Comparison of ENCODE assay signal across 2 cellular contexts in the genomic region with DNA sequence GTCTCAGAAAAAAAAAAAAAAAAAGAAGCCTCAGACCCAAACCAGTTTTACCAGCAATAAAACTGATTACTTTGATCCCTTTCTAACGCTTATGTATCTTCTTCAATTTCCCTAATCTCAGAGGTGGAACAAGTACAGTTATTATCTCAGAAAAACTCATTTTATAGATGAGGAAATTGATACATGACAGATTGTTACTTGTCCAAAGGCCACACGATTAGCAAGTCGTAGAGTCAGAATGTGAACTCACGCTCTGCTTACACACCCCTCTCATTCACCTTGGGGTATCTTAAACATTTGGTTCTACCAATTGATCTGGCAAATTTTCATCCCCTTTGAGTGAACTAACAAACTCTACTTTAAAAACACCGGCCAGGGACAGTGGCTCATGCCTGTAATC.
TF ChIP-seq lines count a peak whose summit lies in the region.

No MANE protein-coding gene starts in this region.

TF ChIP-seq in liver, 16 proteins besides CTCF, POLR2A, EP300 and RAD21 (continued from another document):
- TF ChIP-seq, protein P1, sequence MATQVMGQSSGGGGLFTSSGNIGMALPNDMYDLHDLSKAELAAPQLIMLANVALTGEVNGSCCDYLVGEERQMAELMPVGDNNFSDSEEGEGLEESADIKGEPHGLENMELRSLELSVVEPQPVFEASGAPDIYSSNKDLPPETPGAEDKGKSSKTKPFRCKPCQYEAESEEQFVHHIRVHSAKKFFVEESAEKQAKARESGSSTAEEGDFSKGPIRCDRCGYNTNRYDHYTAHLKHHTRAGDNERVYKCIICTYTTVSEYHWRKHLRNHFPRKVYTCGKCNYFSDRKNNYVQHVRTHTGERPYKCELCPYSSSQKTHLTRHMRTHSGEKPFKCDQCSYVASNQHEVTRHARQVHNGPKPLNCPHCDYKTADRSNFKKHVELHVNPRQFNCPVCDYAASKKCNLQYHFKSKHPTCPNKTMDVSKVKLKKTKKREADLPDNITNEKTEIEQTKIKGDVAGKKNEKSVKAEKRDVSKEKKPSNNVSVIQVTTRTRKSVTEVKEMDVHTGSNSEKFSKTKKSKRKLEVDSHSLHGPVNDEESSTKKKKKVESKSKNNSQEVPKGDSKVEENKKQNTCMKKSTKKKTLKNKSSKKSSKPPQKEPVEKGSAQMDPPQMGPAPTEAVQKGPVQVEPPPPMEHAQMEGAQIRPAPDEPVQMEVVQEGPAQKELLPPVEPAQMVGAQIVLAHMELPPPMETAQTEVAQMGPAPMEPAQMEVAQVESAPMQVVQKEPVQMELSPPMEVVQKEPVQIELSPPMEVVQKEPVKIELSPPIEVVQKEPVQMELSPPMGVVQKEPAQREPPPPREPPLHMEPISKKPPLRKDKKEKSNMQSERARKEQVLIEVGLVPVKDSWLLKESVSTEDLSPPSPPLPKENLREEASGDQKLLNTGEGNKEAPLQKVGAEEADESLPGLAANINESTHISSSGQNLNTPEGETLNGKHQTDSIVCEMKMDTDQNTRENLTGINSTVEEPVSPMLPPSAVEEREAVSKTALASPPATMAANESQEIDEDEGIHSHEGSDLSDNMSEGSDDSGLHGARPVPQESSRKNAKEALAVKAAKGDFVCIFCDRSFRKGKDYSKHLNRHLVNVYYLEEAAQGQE (IDR thresholded peaks at IDR 0.05), result no peak
- no peak for TF ChIP-seq TAF1 (conservative IDR thresholded peaks at IDR 0.05)

TF ChIP-seq in HepG2, 621 proteins besides CTCF, POLR2A, EP300 and RAD21 (continued from another document):
- TF ChIP-seq, protein P2, sequence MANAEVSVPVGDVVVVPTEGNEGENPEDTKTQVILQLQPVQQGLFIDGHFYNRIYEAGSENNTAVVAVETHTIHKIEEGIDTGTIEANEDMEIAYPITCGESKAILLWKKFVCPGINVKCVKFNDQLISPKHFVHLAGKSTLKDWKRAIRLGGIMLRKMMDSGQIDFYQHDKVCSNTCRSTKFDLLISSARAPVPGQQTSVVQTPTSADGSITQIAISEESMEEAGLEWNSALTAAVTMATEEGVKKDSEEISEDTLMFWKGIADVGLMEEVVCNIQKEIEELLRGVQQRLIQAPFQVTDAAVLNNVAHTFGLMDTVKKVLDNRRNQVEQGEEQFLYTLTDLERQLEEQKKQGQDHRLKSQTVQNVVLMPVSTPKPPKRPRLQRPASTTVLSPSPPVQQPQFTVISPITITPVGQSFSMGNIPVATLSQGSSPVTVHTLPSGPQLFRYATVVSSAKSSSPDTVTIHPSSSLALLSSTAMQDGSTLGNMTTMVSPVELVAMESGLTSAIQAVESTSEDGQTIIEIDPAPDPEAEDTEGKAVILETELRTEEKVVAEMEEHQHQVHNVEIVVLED (CRISPR knock-in tag; IDR thresholded peaks at IDR 0.05; ENCODE audit: borderline replicate concordance), result no peak
- TF ChIP-seq SKI (IDR thresholded peaks at IDR 0.05; ENCODE audit: partially characterized antibody) (no peak), ZSCAN21 (CRISPR knock-in tag; IDR thresholded peaks at IDR 0.05; ENCODE audit: borderline replicate concordance) (no peak), DNMT3B (CRISPR knock-in tag; conservative IDR thresholded peaks at IDR 0.05) (no peak), SRSF1 (optimal IDR thresholded peaks at IDR 0.05; ENCODE audit: low read depth, low read length) (no peak), YY1 (IDR thresholded peaks at IDR 0.05; ENCODE audit: insufficient read depth, insufficient replicate concordance, low read depth, low read length) (no peak), SAP130 (CRISPR knock-in tag; IDR thresholded peaks at IDR 0.05; ENCODE audit: low read depth) (no peak)
- TF ChIP-seq, protein P3, sequence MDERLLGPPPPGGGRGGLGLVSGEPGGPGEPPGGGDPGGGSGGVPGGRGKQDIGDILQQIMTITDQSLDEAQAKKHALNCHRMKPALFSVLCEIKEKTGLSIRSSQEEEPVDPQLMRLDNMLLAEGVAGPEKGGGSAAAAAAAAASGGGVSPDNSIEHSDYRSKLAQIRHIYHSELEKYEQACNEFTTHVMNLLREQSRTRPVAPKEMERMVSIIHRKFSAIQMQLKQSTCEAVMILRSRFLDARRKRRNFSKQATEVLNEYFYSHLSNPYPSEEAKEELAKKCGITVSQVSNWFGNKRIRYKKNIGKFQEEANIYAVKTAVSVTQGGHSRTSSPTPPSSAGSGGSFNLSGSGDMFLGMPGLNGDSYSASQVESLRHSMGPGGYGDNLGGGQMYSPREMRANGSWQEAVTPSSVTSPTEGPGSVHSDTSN (CRISPR knock-in tag; IDR thresholded peaks at IDR 0.05), result no peak
- TF ChIP-seq, protein P4, sequence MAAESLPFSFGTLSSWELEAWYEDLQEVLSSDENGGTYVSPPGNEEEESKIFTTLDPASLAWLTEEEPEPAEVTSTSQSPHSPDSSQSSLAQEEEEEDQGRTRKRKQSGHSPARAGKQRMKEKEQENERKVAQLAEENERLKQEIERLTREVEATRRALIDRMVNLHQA (CRISPR knock-in tag; IDR thresholded peaks at IDR 0.05), result no peak
TF ChIP-seq in HepG2: peak in this region for 0.
